Comparison of ENCODE assay signal across 1 cellular context in genomic region chr6:167833396-167833763, GRCh38.
TF ChIP-seq lines count a peak whose summit lies in the region.

No MANE protein-coding gene starts in this region.

TF ChIP-seq in GM12878, 131 proteins besides CTCF, POLR2A, EP300 and RAD21 (continued from another document):
- TF ChIP-seq, protein P1, sequence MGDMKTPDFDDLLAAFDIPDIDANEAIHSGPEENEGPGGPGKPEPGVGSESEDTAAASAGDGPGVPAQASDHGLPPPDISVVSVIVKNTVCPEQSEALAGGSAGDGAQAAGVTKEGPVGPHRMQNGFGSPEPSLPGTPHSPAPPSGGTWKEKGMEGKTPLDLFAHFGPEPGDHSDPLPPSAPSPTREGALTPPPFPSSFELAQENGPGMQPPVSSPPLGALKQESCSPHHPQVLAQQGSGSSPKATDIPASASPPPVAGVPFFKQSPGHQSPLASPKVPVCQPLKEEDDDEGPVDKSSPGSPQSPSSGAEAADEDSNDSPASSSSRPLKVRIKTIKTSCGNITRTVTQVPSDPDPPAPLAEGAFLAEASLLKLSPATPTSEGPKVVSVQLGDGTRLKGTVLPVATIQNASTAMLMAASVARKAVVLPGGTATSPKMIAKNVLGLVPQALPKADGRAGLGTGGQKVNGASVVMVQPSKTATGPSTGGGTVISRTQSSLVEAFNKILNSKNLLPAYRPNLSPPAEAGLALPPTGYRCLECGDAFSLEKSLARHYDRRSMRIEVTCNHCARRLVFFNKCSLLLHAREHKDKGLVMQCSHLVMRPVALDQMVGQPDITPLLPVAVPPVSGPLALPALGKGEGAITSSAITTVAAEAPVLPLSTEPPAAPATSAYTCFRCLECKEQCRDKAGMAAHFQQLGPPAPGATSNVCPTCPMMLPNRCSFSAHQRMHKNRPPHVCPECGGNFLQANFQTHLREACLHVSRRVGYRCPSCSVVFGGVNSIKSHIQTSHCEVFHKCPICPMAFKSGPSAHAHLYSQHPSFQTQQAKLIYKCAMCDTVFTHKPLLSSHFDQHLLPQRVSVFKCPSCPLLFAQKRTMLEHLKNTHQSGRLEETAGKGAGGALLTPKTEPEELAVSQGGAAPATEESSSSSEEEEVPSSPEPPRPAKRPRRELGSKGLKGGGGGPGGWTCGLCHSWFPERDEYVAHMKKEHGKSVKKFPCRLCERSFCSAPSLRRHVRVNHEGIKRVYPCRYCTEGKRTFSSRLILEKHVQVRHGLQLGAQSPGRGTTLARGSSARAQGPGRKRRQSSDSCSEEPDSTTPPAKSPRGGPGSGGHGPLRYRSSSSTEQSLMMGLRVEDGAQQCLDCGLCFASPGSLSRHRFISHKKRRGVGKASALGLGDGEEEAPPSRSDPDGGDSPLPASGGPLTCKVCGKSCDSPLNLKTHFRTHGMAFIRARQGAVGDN (IDR thresholded peaks at IDR 0.05) = no peak
- TF ChIP-seq JUNB (IDR thresholded peaks at IDR 0.05) = no peak
- TF ChIP-seq BMI1 (IDR thresholded peaks at IDR 0.05; ENCODE audit: borderline replicate concordance) = no peak
- TF ChIP-seq SMAD1 (IDR thresholded peaks at IDR 0.05; ENCODE audit: low read depth, partially characterized antibody) = no peak
- TF ChIP-seq, protein P2, sequence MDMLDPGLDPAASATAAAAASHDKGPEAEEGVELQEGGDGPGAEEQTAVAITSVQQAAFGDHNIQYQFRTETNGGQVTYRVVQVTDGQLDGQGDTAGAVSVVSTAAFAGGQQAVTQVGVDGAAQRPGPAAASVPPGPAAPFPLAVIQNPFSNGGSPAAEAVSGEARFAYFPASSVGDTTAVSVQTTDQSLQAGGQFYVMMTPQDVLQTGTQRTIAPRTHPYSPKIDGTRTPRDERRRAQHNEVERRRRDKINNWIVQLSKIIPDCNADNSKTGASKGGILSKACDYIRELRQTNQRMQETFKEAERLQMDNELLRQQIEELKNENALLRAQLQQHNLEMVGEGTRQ (IDR thresholded peaks at IDR 0.05; ENCODE audit: borderline replicate concordance, low read depth, low read length) = no peak
